Comparison of ENCODE assay signal across 1 cellular context in the genomic region with DNA sequence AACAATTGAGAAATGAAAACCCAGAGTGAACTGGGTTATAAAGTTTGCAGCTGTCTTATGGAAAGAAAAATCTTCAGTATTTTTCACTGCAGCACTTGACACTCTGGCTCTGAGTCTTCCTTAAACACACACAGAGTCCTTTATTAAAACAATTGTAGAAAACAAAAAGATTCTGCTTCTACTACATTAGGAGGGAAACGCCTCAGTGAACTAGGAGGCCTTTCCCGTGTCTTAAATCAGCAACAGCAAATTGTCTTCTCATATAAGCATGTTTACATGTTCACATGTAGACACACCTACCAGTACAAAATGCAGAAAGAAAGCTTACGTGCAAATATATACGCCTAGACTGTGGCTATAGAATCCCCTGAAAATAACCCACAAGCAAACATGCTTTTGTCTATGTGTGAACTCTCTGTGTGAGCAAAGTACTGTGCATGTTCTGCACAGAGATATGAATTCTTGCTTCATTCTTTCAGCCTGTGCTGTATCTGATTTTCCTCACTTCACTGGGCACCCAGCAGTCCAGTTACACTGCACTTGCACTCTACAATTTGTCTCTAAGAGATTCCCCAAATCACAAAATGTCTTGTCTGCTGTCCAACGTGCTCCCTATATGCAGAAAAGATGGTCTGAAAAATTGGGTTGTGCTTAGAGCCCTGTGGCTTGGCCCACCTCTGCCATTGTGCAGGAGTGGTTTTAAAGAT.
TF ChIP-seq lines count a peak whose summit lies in the region.

No MANE protein-coding gene starts in this region.

TF ChIP-seq in SK-N-SH treated with all-trans-retinoic acid at 6 μM for 48 hours, 23 proteins besides CTCF, POLR2A, EP300 and RAD21 (continued from another document):
- TF ChIP-seq TSHZ2 (CRISPR knock-in tag; IDR thresholded peaks at IDR 0.05) (no peak), RARB (CRISPR knock-in tag; IDR thresholded peaks at IDR 0.05) (no peak), CSDC2 (CRISPR knock-in tag; IDR thresholded peaks at IDR 0.05) (no peak), ZFP3 (CRISPR knock-in tag; IDR thresholded peaks at IDR 0.05) (no peak)
TF ChIP-seq in SK-N-SH treated with all-trans-retinoic acid at 6 μM for 48 hours: peak in this region for 0.
